In the genomic region with DNA sequence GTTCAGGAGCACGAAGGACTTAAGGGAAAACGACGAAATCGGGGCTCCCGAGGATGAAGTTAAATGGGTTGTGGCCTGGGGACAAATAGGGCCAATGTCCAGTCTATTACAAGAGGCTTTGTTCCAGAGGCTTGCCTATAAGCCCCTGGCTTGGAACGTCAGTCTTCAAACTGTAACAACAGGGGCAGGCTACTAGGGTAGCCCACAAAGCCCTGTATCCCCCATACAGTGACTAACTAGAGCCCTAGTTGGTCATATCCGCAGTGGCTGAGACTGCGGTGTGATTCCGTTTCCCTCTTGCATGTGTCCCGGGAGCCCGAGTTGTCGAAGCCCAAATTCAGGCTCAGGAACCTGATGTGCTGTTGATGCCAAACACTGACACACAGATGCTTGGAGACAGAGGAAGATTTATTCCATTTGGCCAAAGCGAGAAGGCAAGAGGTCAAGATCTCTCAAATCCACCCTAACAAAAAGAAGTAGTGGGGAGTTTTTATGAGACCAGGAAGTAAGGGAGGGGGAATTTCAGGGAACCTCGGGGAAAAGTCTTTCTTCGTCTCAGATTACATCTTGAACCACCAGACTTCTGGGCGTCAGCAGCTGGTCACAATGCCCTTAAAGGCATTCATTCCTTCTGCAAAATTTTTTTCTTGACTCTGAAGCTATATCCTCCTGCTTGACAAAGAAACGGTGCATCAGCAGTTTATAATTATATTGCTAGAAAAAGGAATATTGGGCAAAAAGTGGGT, we compare ENCODE assay signal across 8 cellular contexts. TPM values are rescaled to one million over a fixed set of nuclear protein-coding genes. Genes with fewer than 3 reads are reported as not detected.
DNase-seq lines count a peak whose midpoint lies in the region; ATAC-seq, FAIRE-seq and TF ChIP-seq lines count a peak whose summit lies in the region.

No MANE protein-coding gene starts in this region.

- H3K36me3 ChIP-seq in SJCRH30 (no peaks in the 10 kb centered on the region), cardiac muscle cell (no peaks in the 10 kb centered on the region), parathyroid adenoma (ENCODE audit: control insufficient read depth, insufficient read depth, low read length) (no peaks in the 10 kb centered on the region), vagina (peaks cover 0 to 5% of the 10 kb centered on the region in 2 donors)

- H3K27ac ChIP-seq in SJCRH30 (peak overlapping the region; percentile 69), cardiac muscle cell (peak overlapping the region; percentile 92), parathyroid adenoma (peak overlapping the region; percentile 97), vagina (peak overlapping the region; percentile 99)

- POLR2A ChIA-PET in AG04449 (lab: Yijun Ruan, JAX) = interaction anchor here (0.7 to 1.7 kb wide), 10 partner anchors 8 to 197 kb away, joined by 3 to 8 read pairs (median 5); a partner anchor contains a TSS

- FAIRE-seq in H54 (lab: Jason Lieb, UNC) = no peak

- H3K79me2 ChIP-seq in parathyroid adenoma = peaks cover 9% of the 10 kb centered on the region

- H3K9me3 Mint-ChIP-seq in activated naive CD4-positive, alpha-beta T cell treated with anti-CD3 and anti-CD28 coated beads, Interleukin-2, amount 50 U/mL, for 72 hours = no peaks in the 10 kb centered on the region

- no peak for TF ChIP-seq POLR2A in H54 (IDR thresholded peaks at IDR 0.05; ENCODE audit: low read depth, low read length)
- TF ChIP-seq POLR2A in vagina (IDR thresholded peaks at IDR 0.05) = no peak

- peak overlapping the region; percentile 90 for H3K4me3 ChIP-seq in AG04449 (ENCODE audit: low read depth, low read length)
- H3K4me3 ChIP-seq in SJCRH30 = peak overlapping the region; percentile 66
- H3K4me3 ChIP-seq in cardiac muscle cell = peak overlapping the region; percentile 63
- H3K4me3 ChIP-seq in parathyroid adenoma (ENCODE audit: low read depth, low read length) = peak overlapping the region; percentile 86
- peak overlapping the region; percentile 82 to 90 for H3K4me3 ChIP-seq in vagina

- H3K36me3 Mint-ChIP-seq in activated naive CD4-positive, alpha-beta T cell treated with anti-CD3 and anti-CD28 coated beads, Interleukin-2, amount 50 U/mL, for 72 hours = peaks cover 26 to 42% of the 10 kb centered on the region in 2 donors

- intact Hi-C loops in vagina (cut with DNase I) = no loop called here

- CTCF ChIA-PET in AG04449 (lab: Yijun Ruan, JAX) = no interaction called here

- H3K27me3 ChIP-seq in SJCRH30 = no peaks in the 10 kb centered on the region
- H3K27me3 ChIP-seq in cardiac muscle cell = no peaks in the 10 kb centered on the region
- no peaks in the 10 kb centered on the region for H3K27me3 ChIP-seq in parathyroid adenoma (ENCODE audit: control insufficient read depth, insufficient read depth, low read length)
- no peaks in the 10 kb centered on the region for H3K27me3 ChIP-seq in vagina

- H3K9me3 ChIP-seq in SJCRH30 (replicated peaks) = no peaks in the 10 kb centered on the region
- H3K9me3 ChIP-seq in cardiac muscle cell (ENCODE audit: low read depth) = no peaks in the 10 kb centered on the region
- H3K9me3 ChIP-seq in parathyroid adenoma (ENCODE audit: control insufficient read depth, low read length) = no peaks in the 10 kb centered on the region
- H3K9me3 ChIP-seq in vagina = no peaks in the 10 kb centered on the region

- ATAC-seq in activated naive CD4-positive, alpha-beta T cell treated with anti-CD3 and anti-CD28 coated beads, Interleukin-2, amount 50 U/mL, for 72 hours = peak; percentile 31 to 51
- ATAC-seq in HG03354 (IDR thresholded peaks at IDR 0.05; ENCODE audit: poor library complexity, severe bottlenecking, unreplicated experiment) = no peak

- peak; percentile 19 for DNase-seq in AG04449 (ENCODE audit: low read depth, low spot score)
- DNase-seq in H54 (ENCODE audit: insufficient read length, low spot score) = peak; percentile 25
- DNase-seq in SJCRH30 = peak; percentile 59 to 70
- peak; percentile 64 to 82 for DNase-seq in activated naive CD4-positive, alpha-beta T cell treated with anti-CD3 and anti-CD28 coated beads, Interleukin-2, amount 50 U/mL, for 72 hours (ENCODE audit: low spot score in 2 of 2)
- DNase-seq in cardiac muscle cell (ENCODE audit: low read depth in 1 of 2, low spot score in 1 of 2) = peak; percentile 38 to 63
- peak in 1 of 2 donors; percentile 93 for DNase-seq in vagina (ENCODE audit: extremely low spot score in 2 of 2)

- TF ChIP-seq CTCF in AG04449 (IDR thresholded peaks at IDR 0.05; ENCODE audit: insufficient read depth, low read length, missing control alignments) (no peak), cardiac muscle cell (IDR thresholded peaks at IDR 0.05; ENCODE audit: low read depth, low read length) (no peak), parathyroid adenoma (IDR thresholded peaks at IDR 0.05) (peak; percentile 4), vagina (IDR thresholded peaks at IDR 0.05) (no peak)

- peak overlapping the region; percentile 92 for H3K4me2 ChIP-seq in parathyroid adenoma (ENCODE audit: low read length)

- H2AFZ ChIP-seq in parathyroid adenoma = peak overlapping the region; percentile 98

- H3K4me1 ChIP-seq in SJCRH30 = peaks cover 10% of the 10 kb centered on the region
- peaks cover 18% of the 10 kb centered on the region for H3K4me1 ChIP-seq in cardiac muscle cell (ENCODE audit: low read depth)
- no peaks in the 10 kb centered on the region for H3K4me1 ChIP-seq in parathyroid adenoma
- peaks cover 46% of the 10 kb centered on the region for H3K4me1 ChIP-seq in vagina

- peak overlapping the region; percentile 93 for H3K9ac ChIP-seq in parathyroid adenoma

- peak overlapping the region; percentile 100 for H3K27ac Mint-ChIP-seq in activated naive CD4-positive, alpha-beta T cell treated with anti-CD3 and anti-CD28 coated beads, Interleukin-2, amount 50 U/mL, for 72 hours

RNA-seq across cellular contexts. Expression of a gene that starts 0.8 kb away (rescaled TPM):
- 1.5 and 2.5 TPM in 2 replicates for total RNA-seq in SJCRH30 (2014; rRNA removed; shearing (Covaris generic))
- total RNA-seq in activated naive CD4-positive, alpha-beta T cell treated with anti-CD3 and anti-CD28 coated beads, Interleukin-2, amount 50 U/mL, for 72 hours = 10 to 100 TPM; 24.3 to 68.2 TPM
- total RNA-seq in cardiac muscle cell (6.2 and 8.3 TPM in 2 replicates), vagina (27.7 TPM)
- polyA plus RNA-seq in cardiac muscle cell = 2.7 and 8.9 TPM in 2 replicates

RNA-seq across cellular contexts. Expression of a gene that starts 49.4 kb away (rescaled TPM):
- total RNA-seq in SJCRH30 (2014; rRNA removed; shearing (Covaris generic)) = not detected in 2 replicates
- total RNA-seq in activated naive CD4-positive, alpha-beta T cell treated with anti-CD3 and anti-CD28 coated beads, Interleukin-2, amount 50 U/mL, for 72 hours = not detected
- total RNA-seq in cardiac muscle cell = 0.21 TPM in 1 of 2 replicates, not detected in the other
- 0.11 and 0.65 TPM in 2 replicates for polyA plus RNA-seq in cardiac muscle cell
- not detected for total RNA-seq in vagina
